In genomic region chr1:57112148-57112547, GRCh38 we compare ENCODE assay signal across 27 cellular contexts.
DNase-seq lines count a peak whose midpoint lies in the region; ATAC-seq and TF ChIP-seq lines count a peak whose summit lies in the region.
"Had no signal": no experiment of that assay in that cellular context is flagged by ENCODE, and none has a peak within 500 bp of the region (broad histone marks: within the 10 kb centered on the region; RNA-seq: fewer than 3 reads in every experiment).

No MANE protein-coding gene starts in this region.

- H3K27me3 Mint-ChIP-seq in H9 (ENCODE audit: low read depth) (no peaks in the 10 kb centered on the region; the same call in 1 of the 2 replicates), neural progenitor cell (ENCODE audit: insufficient read depth, low read depth) (no peaks in the 10 kb centered on the region)
- H3K27me3 Mint-ChIP-seq: stimulated activated naive CD8-positive, alpha-beta T cell treated with anti-CD3 and anti-CD28 coated beads, Interleukin-15, amount 100 ng/mL, for 72 hours had no signal

- H3K4me3 ChIP-seq in RWPE2 (ENCODE audit: severe bottlenecking) (no peak overlapping the region), fibroblast of mammary gland (ENCODE audit: control insufficient read depth, low read depth, low read length) (no peak overlapping the region), neural progenitor cell (no peak overlapping the region), hepatocyte (no peak overlapping the region)
- H3K4me3 ChIP-seq: GM12878, heart right ventricle, skin epidermis had no signal

- no peaks in the 10 kb centered on the region for H3K9me3 Mint-ChIP-seq in H9
- no peaks in the 10 kb centered on the region for H3K9me3 Mint-ChIP-seq in neural progenitor cell
- H3K9me3 Mint-ChIP-seq: mesothelial cell of epicardium; nephron; stimulated activated naive CD8-positive, alpha-beta T cell treated with anti-CD3 and anti-CD28 coated beads, Interleukin-15, amount 100 ng/mL, for 72 hours; type B pancreatic cell had no signal

- no peak overlapping the region for H3K23ac ChIP-seq in H9 (ENCODE audit: insufficient read length, low read depth, low read length)

- no peak overlapping the region for H2AK5ac ChIP-seq in H9 (ENCODE audit: insufficient read length, low read length)

- no peak overlapping the region for H2BK20ac ChIP-seq in H9 (ENCODE audit: low read depth, low read length, poor library complexity, severe bottlenecking)

- no peaks in the 10 kb centered on the region for H4K20me1 ChIP-seq in H9 (ENCODE audit: control insufficient read depth, insufficient read depth, insufficient read length)
- no peaks in the 10 kb centered on the region for H4K20me1 ChIP-seq in neural progenitor cell (ENCODE audit: low read depth)
- H4K20me1 ChIP-seq in hepatocyte (ENCODE audit: insufficient read depth, poor library complexity, severe bottlenecking) = no peaks in the 10 kb centered on the region

- no peak overlapping the region for H2BK12ac ChIP-seq in H9 (ENCODE audit: insufficient read length, low read depth, low read length)

- H3K27ac ChIP-seq in H9 (ENCODE audit: insufficient read length, low read depth, low read length) = no peak overlapping the region
- no peak overlapping the region for H3K27ac ChIP-seq in RWPE2 (ENCODE audit: poor library complexity, severe bottlenecking)
- peak overlapping the region; percentile 43 for H3K27ac ChIP-seq in neural progenitor cell
- H3K27ac ChIP-seq in hepatocyte = no peak overlapping the region
- H3K27ac ChIP-seq: heart right ventricle, HL-60, skin epidermis, WERI-Rb-1 had no signal

- TF ChIP-seq CTCF in H9 (conservative IDR thresholded peaks at IDR 0.05) (no peak), RWPE2 (IDR thresholded peaks at IDR 0.05; ENCODE audit: poor library complexity, severe bottlenecking) (no peak), fibroblast of mammary gland (conservative IDR thresholded peaks at IDR 0.05; ENCODE audit: control insufficient read depth, insufficient read depth, low read depth, low read length) (no peak), neural progenitor cell (IDR thresholded peaks at IDR 0.05) (no peak), hepatocyte (IDR thresholded peaks at IDR 0.05; ENCODE audit: poor library complexity) (no peak), GM13977 (IDR thresholded peaks at IDR 0.05; ENCODE audit: extremely low read depth, insufficient read depth, missing control alignments) (no peak)

- H3K27me3 ChIP-seq in H9 (ENCODE audit: insufficient read depth, low read length) = no peaks in the 10 kb centered on the region
- H3K27me3 ChIP-seq in RWPE2 (ENCODE audit: insufficient read depth, poor library complexity, severe bottlenecking) = no peaks in the 10 kb centered on the region
- H3K27me3 ChIP-seq in neural progenitor cell = no peaks in the 10 kb centered on the region
- no peaks in the 10 kb centered on the region for H3K27me3 ChIP-seq in hepatocyte
- H3K27me3 ChIP-seq: heart right ventricle had no signal

- no peak overlapping the region for H3K4ac ChIP-seq in H9 (ENCODE audit: low read depth, low read length)

- H3K27ac Mint-ChIP-seq in H9 (no peak overlapping the region), neural progenitor cell (no peak overlapping the region)
- H3K27ac Mint-ChIP-seq: B cell; mesothelial cell of epicardium; nephron; progenitor cell of endocrine pancreas; stimulated activated naive CD8-positive, alpha-beta T cell treated with anti-CD3 and anti-CD28 coated beads, Interleukin-15, amount 100 ng/mL, for 72 hours; type B pancreatic cell had no signal

- H3K4me2 ChIP-seq in H9 (ENCODE audit: insufficient read depth, insufficient read length, low read length) (no peak overlapping the region), neural progenitor cell (peak overlapping the region; percentile 35), hepatocyte (no peak overlapping the region)

- H4K91ac ChIP-seq in H9 (ENCODE audit: insufficient read length, low read depth, low read length) = no peak overlapping the region

- H3K4me3 Mint-ChIP-seq in H9 = no peak overlapping the region
- no peak overlapping the region for H3K4me3 Mint-ChIP-seq in neural progenitor cell
- H3K4me3 Mint-ChIP-seq: B cell; mesothelial cell of epicardium; nephron; stimulated activated naive CD8-positive, alpha-beta T cell treated with anti-CD3 and anti-CD28 coated beads, Interleukin-15, amount 100 ng/mL, for 72 hours; type B pancreatic cell had no signal

- H3K79me2 ChIP-seq in H9 (ENCODE audit: insufficient read depth, low read length) (no peaks in the 10 kb centered on the region), neural progenitor cell (ENCODE audit: low read depth) (no peaks in the 10 kb centered on the region), hepatocyte (no peaks in the 10 kb centered on the region)

- no peak overlapping the region for H3K56ac ChIP-seq in H9 (ENCODE audit: insufficient read length, low read depth, low read length)

- H3K79me1 ChIP-seq in H9 (ENCODE audit: insufficient read depth, low read depth, low read length, poor library complexity, severe bottlenecking) = no peaks in the 10 kb centered on the region

- H3F3A ChIP-seq in neural progenitor cell (ENCODE audit: low read depth) = peaks cover 18% of the 10 kb centered on the region

- H3K9me2 ChIP-seq in hepatocyte (replicated peaks; ENCODE audit: insufficient read depth) = no peaks in the 10 kb centered on the region

- H3K9ac ChIP-seq in H9 (ENCODE audit: extremely low read depth, insufficient read length, low read length) (no peak overlapping the region), neural progenitor cell (no peak overlapping the region)

- no peaks in the 10 kb centered on the region for H3K36me3 ChIP-seq in RWPE2 (ENCODE audit: low read depth)
- no peaks in the 10 kb centered on the region for H3K36me3 ChIP-seq in neural progenitor cell
- no peaks in the 10 kb centered on the region for H3K36me3 ChIP-seq in hepatocyte (replicated peaks; ENCODE audit: insufficient read depth, low read depth)
- H3K36me3 ChIP-seq: heart right ventricle, WERI-Rb-1 had no signal

- H2BK15ac ChIP-seq in H9 (ENCODE audit: low read depth, low read length) = no peak overlapping the region

- no peak overlapping the region for H3T11ph ChIP-seq in H9 (ENCODE audit: low read length)

- H2AFZ ChIP-seq in H9 (ENCODE audit: low read length) (no peak overlapping the region), neural progenitor cell (replicated peaks) (no peak overlapping the region), hepatocyte (no peak overlapping the region)

- H3K9me3 ChIP-seq in H9 (ENCODE audit: control insufficient read depth, low read depth, low read length) = no peaks in the 10 kb centered on the region
- no peaks in the 10 kb centered on the region for H3K9me3 ChIP-seq in RWPE2 (ENCODE audit: severe bottlenecking)
- no peaks in the 10 kb centered on the region for H3K9me3 ChIP-seq in neural progenitor cell (ENCODE audit: low read depth)
- no peaks in the 10 kb centered on the region for H3K9me3 ChIP-seq in hepatocyte (ENCODE audit: low read depth)
- H3K9me3 ChIP-seq: Caco-2, heart right ventricle had no signal

- no peak overlapping the region for H3K14ac ChIP-seq in H9 (ENCODE audit: insufficient read depth, low read length)

- WGBS in H9 (ENCODE audit: extremely low coverage, insufficient read length, low lambda C conversion rate) = no CpG with 5 or more reads among the region's 2 CpGs
- 96% methylated on average over 2 of the region's 2 CpGs for WGBS in hepatocyte (ENCODE audit: low lambda C conversion rate, missing lambda C conversion rate)

- peak; percentile 31 for DNase-seq in H9
- no peak for DNase-seq in RWPE2 (ENCODE audit: low spot score)
- DNase-seq in fibroblast of mammary gland (ENCODE audit: low read depth) = peak; percentile 13
- DNase-seq in neural progenitor cell (ENCODE audit: low spot score) = peak; percentile 59
- no peak for DNase-seq in NK-92 (lab: John Stamatoyannopoulos, UW; ENCODE audit: unreplicated experiment)
- DNase-seq in hepatocyte (ENCODE audit: low spot score) = no peak
- DNase-seq in GM13977 (ENCODE audit: low spot score) = no peak
- DNase-seq: activated CD4-positive, alpha-beta T cell treated with anti-CD3 and anti-CD28 coated beads, Interleukin-2, amount 50 U/mL, for 48 hours; activated gamma-delta T cell; Caco-2; GDM1; heart right ventricle; KBM-7; left cardiac atrium; NCI-H524 treated with DMSO at 0.1 percent for 48 hours; stimulated activated CD4-positive, alpha-beta T cell treated with anti-CD3 and anti-CD28 coated beads, Interleukin-2, amount 100 ng/mL, for 48 hours; stimulated activated naive CD8-positive, alpha-beta T cell treated with anti-CD3 and anti-CD28 coated beads, Interleukin-15, amount 100 ng/mL, for 72 hours; T-helper 1 cell; WERI-Rb-1 had no signal

- peaks cover 16 to 23% of the 10 kb centered on the region in 2 experiments for H3K4me1 Mint-ChIP-seq in H9
- peaks cover 42% of the 10 kb centered on the region for H3K4me1 Mint-ChIP-seq in neural progenitor cell
- H3K4me1 Mint-ChIP-seq: B cell; nephron; stimulated activated naive CD8-positive, alpha-beta T cell treated with anti-CD3 and anti-CD28 coated beads, Interleukin-15, amount 100 ng/mL, for 72 hours had no signal

- H3K18ac ChIP-seq in H9 (ENCODE audit: insufficient read length, low read depth, low read length) = no peak overlapping the region

- in situ Hi-C loops in GM13977 (cut with MboI; ENCODE audit: low pct_unique_long_range_greater_than_20kb, low sequenced_read_pairs, unreplicated experiment) = no loop called here

- no peaks in the 10 kb centered on the region for H3K36me3 Mint-ChIP-seq in H9 (ENCODE audit: insufficient read depth in 1 of 3, low read depth in 3 of 3)
- no peaks in the 10 kb centered on the region for H3K36me3 Mint-ChIP-seq in neural progenitor cell
- H3K36me3 Mint-ChIP-seq: mesothelial cell of epicardium, type B pancreatic cell had no signal

- no peak overlapping the region for H4K8ac ChIP-seq in H9 (replicated peaks; ENCODE audit: insufficient read length, low read depth, low read length)

- ATAC-seq in RWPE2 (ENCODE audit: low read depth) = peak; percentile 57; the same call in 2 of the 3 replicates
- ATAC-seq: GM12878; heart right ventricle; left cardiac atrium; stimulated activated naive CD8-positive, alpha-beta T cell treated with anti-CD3 and anti-CD28 coated beads, Interleukin-15, amount 100 ng/mL, for 72 hours had no signal

- no peak overlapping the region for H2BK5ac ChIP-seq in H9 (ENCODE audit: insufficient read length, low read length)

- H2BK120ac ChIP-seq in H9 (ENCODE audit: low read depth, low read length, poor library complexity, severe bottlenecking) = no peak overlapping the region

- no peak overlapping the region for H4K5ac ChIP-seq in H9 (ENCODE audit: insufficient read length, low read depth, low read length)

- no peaks in the 10 kb centered on the region for H3K23me2 ChIP-seq in H9 (ENCODE audit: insufficient read length, low read depth, low read length, poor library complexity, severe bottlenecking)

- no peaks in the 10 kb centered on the region for H3K4me1 ChIP-seq in H9 (ENCODE audit: insufficient read depth, low read length)
- H3K4me1 ChIP-seq in RWPE2 (ENCODE audit: insufficient read depth, poor library complexity, severe bottlenecking) = no peaks in the 10 kb centered on the region
- peaks cover 36% of the 10 kb centered on the region for H3K4me1 ChIP-seq in neural progenitor cell
- H3K4me1 ChIP-seq in hepatocyte (ENCODE audit: insufficient read depth) = peaks cover 6% of the 10 kb centered on the region
- H3K4me1 ChIP-seq: Caco-2 had no signal

Comparison
In these comparisons a context has a peak if more than half of its experiments do, and no peak if none do; other contexts are left out.
1. DNase-seq: peak in H9 (single experiment), fibroblast of mammary gland (single experiment) and neural progenitor cell (single experiment); none in RWPE2 (single experiment), NK-92 (single experiment), hepatocyte (single experiment) and GM13977 (single experiment).